ENCODE assay signal across 18 cellular contexts in the genomic region with DNA sequence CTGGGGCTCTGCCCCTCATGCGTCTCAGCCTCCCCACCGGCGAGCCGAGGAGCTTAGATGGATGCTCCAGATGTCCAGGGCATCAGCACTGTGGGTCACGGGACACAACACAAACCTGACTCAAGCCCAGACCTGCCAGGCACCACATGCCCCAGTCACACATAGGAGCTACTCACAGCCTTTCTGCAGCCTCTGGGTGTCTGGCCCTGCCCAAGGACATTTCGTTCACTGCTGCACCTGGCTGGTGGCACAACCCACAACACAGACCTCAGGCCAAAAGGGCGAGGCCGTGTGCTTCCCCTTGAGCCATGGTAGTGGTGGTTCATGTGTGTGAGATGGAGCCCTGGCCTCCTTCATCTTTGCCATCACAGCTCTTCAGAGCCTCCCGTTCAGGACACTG.
"Had no signal": no experiment of that assay in that cellular context is flagged by ENCODE, and none has a peak within 500 bp of the region (broad histone marks: within the 10 kb centered on the region; RNA-seq: fewer than 3 reads in every experiment).

No MANE protein-coding gene starts in this region.

- H3K9me3 Mint-ChIP-seq: immature natural killer cell, naive B cell, nephron progenitor cell had no signal

- DNase-seq: colonic mucosa; dermis blood vessel endothelial cell; esophagus squamous epithelium; glutamatergic neuron; immature natural killer cell; left ventricle myocardium inferior; lower lobe of right lung; mesendoderm; naive B cell; nephron progenitor cell; posterior cingulate gyrus; sigmoid colon; stimulated activated CD4-positive, alpha-beta T cell treated with anti-CD3 and anti-CD28 coated beads, Interleukin-12 subunit alpha, Interleukin-12 subunit beta, amount 100 ng/mL, for 4 hours; stimulated activated naive CD4-positive, alpha-beta T cell; trophoblast cell had no signal

- H3K9me3 ChIP-seq: colonic mucosa, esophagus squamous epithelium, gastroesophageal sphincter, left ventricle myocardium inferior, lower lobe of right lung, neutrophil, sigmoid colon had no signal

- H3K4me1 Mint-ChIP-seq: immature natural killer cell, naive B cell had no signal

- H3K27ac Mint-ChIP-seq: immature natural killer cell, naive B cell, nephron progenitor cell had no signal

- H3K27ac ChIP-seq: colonic mucosa, esophagus squamous epithelium, gastroesophageal sphincter, left ventricle myocardium inferior, lower lobe of right lung, neutrophil, sigmoid colon, skin epidermis had no signal

- H3K27me3 ChIP-seq: colonic mucosa, esophagus squamous epithelium, gastroesophageal sphincter, sigmoid colon had no signal

- H3K4me1 ChIP-seq: colonic mucosa, lower lobe of right lung had no signal

- H3K4me3 ChIP-seq: colonic mucosa, esophagus squamous epithelium, gastroesophageal sphincter, left ventricle myocardium inferior, lower lobe of right lung, sigmoid colon, skin epidermis had no signal

- ATAC-seq: gastroesophageal sphincter, lower lobe of right lung had no signal

- H3K36me3 Mint-ChIP-seq: immature natural killer cell, naive B cell had no signal

- H3K36me3 ChIP-seq: colonic mucosa, left ventricle myocardium inferior, lower lobe of right lung, neutrophil had no signal

- H3K4me3 Mint-ChIP-seq: immature natural killer cell, naive B cell, nephron progenitor cell had no signal
